Comparison of ENCODE assay signal across 20 cellular contexts in the genomic region with DNA sequence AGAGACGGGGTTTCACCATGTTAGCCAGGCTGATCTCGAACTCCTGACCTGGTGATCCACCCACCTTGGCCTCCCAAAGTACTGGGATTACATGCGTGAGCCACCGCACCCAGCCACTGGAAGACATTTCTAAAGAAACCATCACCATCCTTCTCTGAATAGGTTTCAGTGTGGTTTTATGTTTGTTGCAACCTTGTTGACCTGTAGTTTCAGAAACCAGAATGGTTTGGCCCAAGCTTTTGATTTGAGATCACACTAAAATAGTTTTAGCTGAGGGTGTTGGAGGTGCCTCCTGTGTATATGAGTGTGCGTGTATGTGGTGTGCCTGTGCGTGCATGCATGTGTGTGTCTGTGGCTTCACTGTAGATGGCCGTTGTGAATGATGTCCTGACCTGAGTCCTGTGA. TPM values are rescaled to one million over a fixed set of nuclear protein-coding genes. Genes with fewer than 3 reads are reported as not detected.
DNase-seq lines count a peak whose midpoint lies in the region; ATAC-seq and TF ChIP-seq lines count a peak whose summit lies in the region.
"Had no signal": no experiment of that assay in that cellular context is flagged by ENCODE, and none has a peak within 500 bp of the region (broad histone marks: within the 10 kb centered on the region; RNA-seq: fewer than 3 reads in every experiment).

No MANE protein-coding gene starts in this region.

- H3K79me2 ChIP-seq in MM.1S (ENCODE audit: low read length) = peaks cover 100% of the 10 kb centered on the region

- peak overlapping the region; percentile 66; the same call in 1 of the 2 replicates for H3K9ac ChIP-seq in MM.1S (ENCODE audit: low read length)
- H3K9ac ChIP-seq: parathyroid adenoma had no signal

- ATAC-seq in CD4-positive, alpha-beta T cell (ENCODE audit: poor library complexity) = no peak
- ATAC-seq in GM18907 (IDR thresholded peaks at IDR 0.05; ENCODE audit: unreplicated experiment) (peak; percentile 24), GM21515 (IDR thresholded peaks at IDR 0.05; ENCODE audit: unreplicated experiment) (no peak)
- no peak for ATAC-seq in central memory CD8-positive, alpha-beta T cell (replicated peaks; ENCODE audit: extremely low read depth, poor library complexity, severe bottlenecking)
- ATAC-seq: left cardiac atrium had no signal

- peaks cover 91% of the 10 kb centered on the region for H3K4me1 ChIP-seq in MM.1S (ENCODE audit: low read length)
- H3K4me1 ChIP-seq: uterus had no signal

- no peak overlapping the region for H2AFZ ChIP-seq in MM.1S (ENCODE audit: low read length)
- H2AFZ ChIP-seq: parathyroid adenoma, PC-9 had no signal

- no peaks in the 10 kb centered on the region for H3K36me3 ChIP-seq in MM.1S (replicated peaks; ENCODE audit: insufficient read depth, low read length)
- H3K36me3 ChIP-seq: uterus had no signal

- no peaks in the 10 kb centered on the region for H3K27me3 Mint-ChIP-seq in CD4-positive, alpha-beta T cell
- H3K27me3 Mint-ChIP-seq in central memory CD8-positive, alpha-beta T cell = no peaks in the 10 kb centered on the region

- POLR2A ChIA-PET in CD4-positive, alpha-beta T cell (lab: Charles Lee) = interaction anchor here (1.1 to 1.9 kb wide), 4 partner anchors 11 to 23 kb away, joined by 3 to 6 read pairs (median 3); no protein-coding TSS in a partner anchor

- H3K9me2 ChIP-seq in MM.1S (replicated peaks; ENCODE audit: insufficient read depth, low read length) = no peaks in the 10 kb centered on the region

- no peak for TF ChIP-seq CTCF in CD4-positive, alpha-beta T cell (IDR thresholded peaks at IDR 0.05)
- no peak for TF ChIP-seq CTCF in MM.1S (IDR thresholded peaks at IDR 0.05; ENCODE audit: low read length)

- H3K9me3 Mint-ChIP-seq in CD4-positive, alpha-beta T cell = no peaks in the 10 kb centered on the region
- H3K9me3 Mint-ChIP-seq in central memory CD8-positive, alpha-beta T cell = no peaks in the 10 kb centered on the region

- H3K27me3 ChIP-seq in CD4-positive, alpha-beta T cell (ENCODE audit: control insufficient read depth, insufficient read depth, low read length) = no peaks in the 10 kb centered on the region
- no peaks in the 10 kb centered on the region for H3K27me3 ChIP-seq in MM.1S (replicated peaks; ENCODE audit: insufficient read depth, low read length)
- H3K27me3 ChIP-seq: uterus had no signal

- H3F3A ChIP-seq in MM.1S (ENCODE audit: insufficient read depth, low read length) = peaks cover 55% of the 10 kb centered on the region

- no peak overlapping the region for H3K4me3 ChIP-seq in MM.1S (ENCODE audit: low read length)
- H3K4me3 ChIP-seq: PC-9, smooth muscle cell, uterus had no signal

- H3K4me2 ChIP-seq in MM.1S (ENCODE audit: low read depth, low read length) = peak overlapping the region; percentile 87; the same call in 1 of the 2 replicates
- H3K4me2 ChIP-seq: PC-9, smooth muscle cell had no signal

- H3K27ac ChIP-seq in CD4-positive, alpha-beta T cell (ENCODE audit: low read depth, low read length) = no peak overlapping the region
- peak overlapping the region; percentile 98 for H3K27ac ChIP-seq in MM.1S (ENCODE audit: low read length)
- H3K27ac ChIP-seq: parathyroid adenoma, PC-9, uterus had no signal

- intact Hi-C loops in CD4-positive, alpha-beta T cell (cut with DNase I, micrococcal nuclease) = no loop called here

- H3K4me1 Mint-ChIP-seq in CD4-positive, alpha-beta T cell (ENCODE audit: low read depth) = peaks cover 95% of the 10 kb centered on the region
- H3K4me1 Mint-ChIP-seq in central memory CD8-positive, alpha-beta T cell = peaks cover 91% of the 10 kb centered on the region

- no peak for DNase-seq in CD4-positive, alpha-beta T cell
- DNase-seq in MM.1S = peak; percentile 89
- DNase-seq in central memory CD8-positive, alpha-beta T cell (ENCODE audit: low spot score in 2 of 2) = no peak
- no peak for DNase-seq in HT-29 (ENCODE audit: low spot score)
- no peak for DNase-seq in hepatic stellate cell (ENCODE audit: low spot score)
- DNase-seq in activated gamma-delta T cell (lab: John Stamatoyannopoulos, UW) = no peak
- DNase-seq: activated CD4-positive, CD25-positive, alpha-beta regulatory T cell; DMS 273 treated with DMSO at 0.1 percent for 48 hours; effector CD8-positive, alpha-beta T cell; H7; hypothalamus; left cardiac atrium; NCI-H2029 treated with DMSO at 0.1 percent for 48 hours; NCI-H524 treated with DMSO at 0.1 percent for 48 hours; PC-9; uterus had no signal

- H3K4me3 Mint-ChIP-seq in CD4-positive, alpha-beta T cell = peak overlapping the region; percentile 70
- peak overlapping the region; percentile 63 for H3K4me3 Mint-ChIP-seq in central memory CD8-positive, alpha-beta T cell

- H3K27ac Mint-ChIP-seq in CD4-positive, alpha-beta T cell = peak overlapping the region; percentile 72
- H3K27ac Mint-ChIP-seq in central memory CD8-positive, alpha-beta T cell (ENCODE audit: low read depth) = peak overlapping the region; percentile 94

- H3K9me3 ChIP-seq in CD4-positive, alpha-beta T cell (ENCODE audit: control insufficient read depth, low read length) = no peaks in the 10 kb centered on the region
- H3K9me3 ChIP-seq in MM.1S (replicated peaks; ENCODE audit: insufficient read depth, low read length) = no peaks in the 10 kb centered on the region
- H3K9me3 ChIP-seq: uterus had no signal

- CTCF ChIA-PET in CD4-positive, alpha-beta T cell (lab: Charles Lee) = interaction anchor here (2.4 kb wide), 1 partner anchor 11 kb away, joined by 7 read pairs; no protein-coding TSS in a partner anchor

- peaks cover 22% of the 10 kb centered on the region for H3K36me3 Mint-ChIP-seq in CD4-positive, alpha-beta T cell (ENCODE audit: low read depth)
- peaks cover 8% of the 10 kb centered on the region for H3K36me3 Mint-ChIP-seq in central memory CD8-positive, alpha-beta T cell (ENCODE audit: insufficient read depth)

- H4K20me1 ChIP-seq in MM.1S (ENCODE audit: insufficient read depth, low read length) = no peaks in the 10 kb centered on the region

RNA-seq across cellular contexts. Expression of gene INPP4A, which starts 26.2 kb away (rescaled TPM):
- total RNA-seq in CD4-positive, alpha-beta T cell = 10 to 100 TPM; 86.4 to 89.2 TPM
- 9.9 and 11.5 TPM in 2 replicates for total RNA-seq in HT-29 (2014; rRNA removed; shearing (Covaris generic))
